ENCODE assay signal across 18 cellular contexts in the genomic region with DNA sequence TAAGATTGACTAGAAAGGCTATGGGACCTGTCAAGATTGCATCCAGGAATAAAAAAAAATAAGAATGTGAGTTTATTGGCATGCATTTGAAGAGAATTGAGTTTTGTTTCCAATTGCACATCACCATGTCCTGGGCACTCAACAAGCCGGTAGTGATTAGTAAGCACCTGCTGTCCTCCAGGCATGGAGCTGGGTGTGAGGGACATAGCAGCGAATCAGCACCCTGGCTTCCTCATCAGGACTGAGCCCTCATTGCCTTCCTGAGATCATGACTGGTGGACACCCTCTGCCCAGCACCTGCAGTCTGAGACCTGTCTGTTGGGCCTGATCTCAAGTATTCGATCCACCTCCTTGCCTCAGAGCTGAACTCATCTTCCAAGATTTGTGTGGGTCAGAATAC. TPM values are rescaled to one million over a fixed set of nuclear protein-coding genes. Genes with fewer than 3 reads are reported as not detected.
DNase-seq lines count a peak whose midpoint lies in the region; ATAC-seq, FAIRE-seq and TF ChIP-seq lines count a peak whose summit lies in the region.
"Had no signal": no experiment of that assay in that cellular context is flagged by ENCODE, and none has a peak within 500 bp of the region (broad histone marks: within the 10 kb centered on the region; RNA-seq: fewer than 3 reads in every experiment).

No MANE protein-coding gene starts in this region.

- FAIRE-seq in bronchial epithelial cell (lab: Jason Lieb, UNC), result no peak
- FAIRE-seq: A204.1, D721Med, RCC 7860 had no signal

- no peak overlapping the region for H3K9ac ChIP-seq in PC-3 (ENCODE audit: low read length)

- no peaks in the 10 kb centered on the region for H4K20me1 ChIP-seq in PC-3 (ENCODE audit: low read length)

- no peak for TF ChIP-seq CTCF in PC-3 (conservative IDR thresholded peaks at IDR 0.05; ENCODE audit: low read depth, low read length)
- TF ChIP-seq CTCF in bronchial epithelial cell (IDR thresholded peaks at IDR 0.05; ENCODE audit: insufficient read depth, low read length, severe bottlenecking), result no peak
- no peak for TF ChIP-seq CTCF in coronary artery (IDR thresholded peaks at IDR 0.05)

- H3K79me2 ChIP-seq in PC-3 (ENCODE audit: low read length), result no peaks in the 10 kb centered on the region

- CTCF ChIA-PET in PC-3 (lab: Charles Lee), result interaction anchor here (1.1 kb wide), 1 partner anchor 25 kb away, joined by 4 read pairs; no protein-coding TSS in a partner anchor

- H3K4me2 ChIP-seq in PC-3 (ENCODE audit: low read length), result no peak overlapping the region

- intact Hi-C loops in PC-3 (cut with micrococcal nuclease), result loop anchor here (5.0 kb wide), 1 partner anchor 238 kb away; no protein-coding TSS in a partner anchor

- H3K4me1 ChIP-seq in PC-3 (ENCODE audit: insufficient read depth, low read length), result peaks cover 62% of the 10 kb centered on the region

- DNase-seq in ELR (ENCODE audit: low read depth), result peak; percentile 35
- DNase-seq in PC-3, result peak; percentile 46
- DNase-seq in bronchial epithelial cell (ENCODE audit: low read depth), result peak; percentile 59
- peak; percentile 48 for DNase-seq in kidney tubule cell (ENCODE audit: low spot score)
- no peak for DNase-seq in coronary artery (ENCODE audit: low spot score)
- no peak for DNase-seq in activated CD4-positive, CD25-positive, alpha-beta regulatory T cell (lab: John Stamatoyannopoulos, UW)
- DNase-seq in AML-193 (lab: John Stamatoyannopoulos, UW), result no peak
- DNase-seq: NCI-H1417 treated with DMSO at 0.1 percent for 48 hours, NCI-H2107, Right ventricle myocardium superior had no signal

- no peak overlapping the region for H3K4me3 ChIP-seq in PC-3 (ENCODE audit: low read length)
- H3K4me3 ChIP-seq in bronchial epithelial cell (ENCODE audit: low read depth, low read length), result no peak overlapping the region
- H3K4me3 ChIP-seq in coronary artery, result no peak overlapping the region

- no peaks in the 10 kb centered on the region for H3K9me3 ChIP-seq in PC-3 (ENCODE audit: low read length)

- BruUV-seq in PC-3 (replicated peaks; lab: Mats Ljungman, UMichigan), result no TSS peak

- no peaks in the 10 kb centered on the region for H3K9me2 ChIP-seq in PC-3 (replicated peaks; ENCODE audit: low read length)

- no peak for ATAC-seq in PC-3
- ATAC-seq in HG03108 (IDR thresholded peaks at IDR 0.05; ENCODE audit: unreplicated experiment), result no peak

- POLR2A ChIA-PET in PC-3 (lab: Charles Lee; ENCODE audit: unreplicated experiment), result no interaction called here

- H3F3A ChIP-seq in PC-3 (ENCODE audit: low read length, unreplicated experiment), result peaks cover 8% of the 10 kb centered on the region

- H3K27ac ChIP-seq in PC-3 (ENCODE audit: low read length) (no peak overlapping the region), coronary artery (no peak overlapping the region)

- H3K36me3 ChIP-seq in PC-3 (ENCODE audit: low read depth, low read length) (no peaks in the 10 kb centered on the region), bronchial epithelial cell (ENCODE audit: control insufficient read depth, insufficient read depth, low read length) (no peaks in the 10 kb centered on the region)

- H2AFZ ChIP-seq in PC-3 (ENCODE audit: low read length), result no peak overlapping the region

- H3K27me3 ChIP-seq in PC-3 (ENCODE audit: low read length) (no peaks in the 10 kb centered on the region), bronchial epithelial cell (ENCODE audit: control insufficient read depth, insufficient read depth, low read length) (no peaks in the 10 kb centered on the region)

RNA-seq across cellular contexts. Expression of a gene that starts 26.8 kb away (rescaled TPM):
- total RNA-seq in PC-3 (2014; rRNA removed) (1,818 and 2,572 TPM in 2 replicates), bronchial epithelial cell (2,948 and 3,820 TPM in 2 replicates)

RNA-seq across cellular contexts. Expression of a gene that starts 31.7 kb away (rescaled TPM):
- total RNA-seq in PC-3 (2014; rRNA removed), result 2.5 and 6.3 TPM in 2 replicates
- not detected in 2 replicates for total RNA-seq in bronchial epithelial cell
- total RNA-seq: B cell, H7, Right ventricle myocardium superior, SK-MEL-5 had no signal

RNA-seq across cellular contexts. Expression of a gene that starts 36.6 kb away (rescaled TPM):
- total RNA-seq in PC-3 (2014; rRNA removed) (32.2 and 55.8 TPM in 2 replicates), bronchial epithelial cell (10.8 and 16.8 TPM in 2 replicates)
- total RNA-seq: SK-MEL-5 had no signal

RNA-seq across cellular contexts. Expression of a gene that starts 40.0 kb away (rescaled TPM):
- total RNA-seq in PC-3 (2014; rRNA removed), result 4.6 and 7.9 TPM in 2 replicates
- 2.3 and 26.6 TPM in 2 replicates for total RNA-seq in bronchial epithelial cell
- total RNA-seq: B cell had no signal

RNA-seq across cellular contexts. Expression of a gene that starts 48.6 kb away (rescaled TPM):
- total RNA-seq in PC-3 (2014; rRNA removed) (not detected in 2 replicates), bronchial epithelial cell (0.38 TPM in 1 of 2 replicates, not detected in the other)
- total RNA-seq: B cell, H7, NCI-H460, Right ventricle myocardium superior, SK-MEL-5 had no signal

Comparison
In these comparisons a context has a peak if more than half of its experiments do, and no peak if none do; other contexts are left out.
1. DNase-seq: peak in ELR (single experiment), PC-3 (single experiment), bronchial epithelial cell (single experiment) and kidney tubule cell (single experiment); none in coronary artery (single experiment), activated CD4-positive, CD25-positive, alpha-beta regulatory T cell (0 of 4) and AML-193 (0 of 2).